ENCODE assay signal across 19 cellular contexts in the genomic region with DNA sequence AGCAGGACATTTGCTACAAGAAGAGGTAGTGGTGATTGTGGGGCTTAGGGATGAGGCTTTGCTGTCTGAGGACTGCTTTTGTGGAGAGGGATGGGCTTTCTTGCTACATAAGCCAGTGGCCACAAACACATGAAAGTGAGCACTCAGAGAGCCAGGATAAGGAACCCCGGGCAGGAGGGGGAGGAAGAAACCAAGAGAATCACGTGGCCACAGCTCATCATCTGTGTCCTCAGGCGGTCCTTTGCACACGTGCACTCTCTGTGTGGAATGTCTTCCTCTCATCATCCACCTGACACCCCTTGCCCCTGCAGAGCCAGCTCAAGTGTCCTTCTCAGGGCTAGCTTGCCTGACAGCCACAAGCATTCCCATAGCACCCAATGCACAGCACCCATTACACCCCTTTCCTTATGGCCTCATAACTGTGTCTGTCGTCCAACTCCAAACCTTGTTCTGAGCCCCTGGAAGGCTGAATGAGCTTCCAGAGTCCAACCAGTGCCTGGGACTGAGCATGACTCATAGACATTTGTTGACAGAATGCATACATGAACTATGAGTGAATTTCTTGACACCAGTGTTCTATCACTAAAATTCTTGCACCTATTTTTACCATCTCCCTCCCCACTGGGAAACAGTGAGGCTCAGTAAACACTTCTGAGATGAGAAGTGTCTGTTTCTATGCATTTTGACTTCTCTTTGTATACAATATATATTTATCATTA.
DNase-seq lines count a peak whose midpoint lies in the region; ATAC-seq, FAIRE-seq and TF ChIP-seq lines count a peak whose summit lies in the region.
"Had no signal": no experiment of that assay in that cellular context is flagged by ENCODE, and none has a peak within 500 bp of the region (broad histone marks: within the 10 kb centered on the region; RNA-seq: fewer than 3 reads in every experiment).

No MANE protein-coding gene starts in this region.

- no peaks in the 10 kb centered on the region for H3K27me3 ChIP-seq in GM23248 (replicated peaks; ENCODE audit: insufficient read depth)
- no peaks in the 10 kb centered on the region for H3K27me3 ChIP-seq in SJSA1 (replicated peaks)
- H3K27me3 ChIP-seq: cardiac muscle cell, tibial nerve had no signal

- H3K36me3 ChIP-seq in GM23248 (ENCODE audit: low read depth) (no peaks in the 10 kb centered on the region), SJSA1 (no peaks in the 10 kb centered on the region)
- H3K36me3 ChIP-seq: cardiac muscle cell, heart left ventricle, tibial nerve, WERI-Rb-1 had no signal

- no peak for TF ChIP-seq POLR2A in H54 (IDR thresholded peaks at IDR 0.05; ENCODE audit: low read depth, low read length)

- H3K4me3 ChIP-seq in GM23248 = no peak overlapping the region
- no peak overlapping the region for H3K4me3 ChIP-seq in SJSA1
- H3K4me3 ChIP-seq: cardiac muscle cell, heart left ventricle, tibial nerve had no signal

- no peaks in the 10 kb centered on the region for H3K9me2 ChIP-seq in GM23248 (ENCODE audit: insufficient read depth)

- peaks cover 33% of the 10 kb centered on the region for H3K4me1 ChIP-seq in GM23248 (ENCODE audit: insufficient read depth)
- peaks cover 21% of the 10 kb centered on the region for H3K4me1 ChIP-seq in SJSA1 (replicated peaks)
- H3K4me1 ChIP-seq: tibial nerve had no signal

- no peak overlapping the region for H2AFZ ChIP-seq in GM23248

- H3K9me3 ChIP-seq in GM23248 (ENCODE audit: low read depth) = no peaks in the 10 kb centered on the region
- 0 out of 2 replicates have a peak, but pooled peaks cover 3% of the 10 kb centered on the region for H3K9me3 ChIP-seq in SJSA1 (replicated peaks)
- H3K9me3 ChIP-seq: heart left ventricle, tibial nerve had no signal

- WGBS in GM23248 (ENCODE audit: low coverage in 1 of 2, low lambda C conversion rate in 2 of 2, missing lambda C conversion rate in 2 of 2), 2 experiments = 73 to 80% methylated on average over 5 of the region's 5 CpGs

- peaks cover 24% of the 10 kb centered on the region for H3F3A ChIP-seq in GM23248 (ENCODE audit: insufficient read depth)

- H3K27ac ChIP-seq in GM23248 = no peak overlapping the region
- peak overlapping the region; percentile 24; the same call in 1 of the 2 replicates for H3K27ac ChIP-seq in SJSA1
- H3K27ac ChIP-seq: C4-2B, cardiac muscle cell, heart left ventricle, tibial nerve, WERI-Rb-1 had no signal

- no peak overlapping the region for H3K9ac ChIP-seq in GM23248

- DNase-seq in GM23248 = peak; percentile 69
- peak; percentile 43 to 51 for DNase-seq in SJSA1 (ENCODE audit: low read depth in 1 of 2, low spot score in 2 of 2)
- peak; percentile 24 for DNase-seq in fibroblast of gingiva (ENCODE audit: low read depth)
- peak; percentile 69 for DNase-seq in renal cortical epithelial cell (ENCODE audit: low read depth)
- no peak for DNase-seq in frontal cortex (ENCODE audit: low spot score in 2 of 2)
- no peak for DNase-seq in H54 (ENCODE audit: insufficient read length, low spot score)
- DNase-seq: activated gamma-delta T cell treated with Interleukin-2 at 50 U/mL for 16 hours; heart left ventricle; left ventricle myocardium superior; naive thymus-derived CD4-positive, alpha-beta T cell; NCI-H1436; stimulated activated CD4-positive, alpha-beta T cell treated with anti-CD3 and anti-CD28 coated beads, Interleukin-2, amount 100 ng/mL, for 24 hours; WERI-Rb-1 had no signal

- in situ Hi-C loops in GM23248 (cut with MboI) = no loop called here

- FAIRE-seq in frontal cortex (lab: Jason Lieb, UNC) = no peak
- no peak for FAIRE-seq in H54 (lab: Jason Lieb, UNC)
- FAIRE-seq: GM12892 had no signal

- no peaks in the 10 kb centered on the region for H3K79me2 ChIP-seq in GM23248 (ENCODE audit: insufficient read depth)

- no peak for ATAC-seq in HG03432 (IDR thresholded peaks at IDR 0.05; ENCODE audit: unreplicated experiment)
- ATAC-seq in HG03135 (IDR thresholded peaks at IDR 0.05; ENCODE audit: unreplicated experiment) = no peak
- ATAC-seq: left ventricle myocardium superior; naive thymus-derived CD4-positive, alpha-beta T cell had no signal

- H3K4me2 ChIP-seq in GM23248 (ENCODE audit: unreplicated experiment) = no peak overlapping the region

- no peaks in the 10 kb centered on the region for H4K20me1 ChIP-seq in GM23248 (ENCODE audit: insufficient read depth)

Comparison
In these comparisons a context has a peak if more than half of its experiments do, and no peak if none do; other contexts are left out.
1. DNase-seq: peak in GM23248 (single experiment), SJSA1 (2 of 2), fibroblast of gingiva (single experiment) and renal cortical epithelial cell (single experiment); none in frontal cortex (0 of 2) and H54 (single experiment).